In the genomic region with DNA sequence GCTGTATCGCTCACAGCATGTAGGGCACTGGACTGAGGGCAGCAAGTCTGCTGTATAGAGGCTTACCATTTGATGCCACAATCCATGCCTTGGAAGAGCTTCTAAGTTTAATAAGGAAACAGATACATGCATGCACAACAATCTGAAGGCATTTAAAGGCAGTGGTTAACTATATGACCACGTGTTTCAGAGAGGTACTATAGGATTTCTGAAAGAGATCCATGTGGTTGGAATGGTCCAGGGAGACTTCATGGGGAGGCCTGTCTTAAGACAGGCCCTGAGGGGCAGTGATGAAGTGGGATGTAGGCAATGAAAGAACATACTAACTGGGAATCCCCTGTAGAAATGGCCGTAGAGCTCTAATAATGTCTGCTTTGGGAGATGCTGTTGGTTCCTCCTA, we compare ENCODE assay signal across 26 cellular contexts.
"Had no signal": no experiment of that assay in that cellular context is flagged by ENCODE, and none has a peak within 500 bp of the region (broad histone marks: within the 10 kb centered on the region; RNA-seq: fewer than 3 reads in every experiment).

No MANE protein-coding gene starts in this region.

- H3K4me3 Mint-ChIP-seq: immature natural killer cell; mesothelial cell of epicardium; naive B cell; natural killer cell; nephron progenitor cell; stimulated activated memory B cell treated with anti-CD40 and anti-IgM and Interleukin-4, amounts not matched to agents 10 μg/mL and 1 μg/mL and 100 μg/mL, for 72 hours; stimulated activated naive CD8-positive, alpha-beta T cell treated with anti-CD3 and anti-CD28 coated beads, Interleukin-15, amount 100 ng/mL, for 72 hours; type B pancreatic cell had no signal

- H3K4me1 Mint-ChIP-seq: immature natural killer cell; naive B cell; natural killer cell; nephron progenitor cell; stimulated activated memory B cell treated with anti-CD40 and anti-IgM and Interleukin-4, amounts not matched to agents 10 μg/mL and 1 μg/mL and 100 μg/mL, for 72 hours; stimulated activated naive CD8-positive, alpha-beta T cell treated with anti-CD3 and anti-CD28 coated beads, Interleukin-15, amount 100 ng/mL, for 72 hours had no signal

- H3K27ac Mint-ChIP-seq: immature natural killer cell; mesothelial cell of epicardium; natural killer cell; nephron progenitor cell; progenitor cell of endocrine pancreas; stimulated activated memory B cell treated with anti-CD40 and anti-IgM and Interleukin-4, amounts not matched to agents 10 μg/mL and 1 μg/mL and 100 μg/mL, for 72 hours; stimulated activated naive CD8-positive, alpha-beta T cell treated with anti-CD3 and anti-CD28 coated beads, Interleukin-15, amount 100 ng/mL, for 72 hours; type B pancreatic cell had no signal

- DNase-seq: hippocampal formation; immature natural killer cell; kidney; left colon; left lung; lower lobe of right lung; mammary epithelial cell; naive B cell; natural killer cell; nephron progenitor cell; ovary; right cardiac atrium; sigmoid colon; small intestine; stimulated activated CD4-positive, alpha-beta T cell treated with anti-CD3 and anti-CD28 coated beads, Interleukin-1b, Interleukin-23, amount 100 ng/mL, for 48 hours; stimulated activated CD4-positive, alpha-beta T cell treated with anti-CD3 and anti-CD28 coated beads, Interleukin-2, amount 100 ng/mL, for 48 hours; stimulated activated CD4-positive, alpha-beta T cell treated with anti-CD3 and anti-CD28 coated beads, Interleukin-4, amount 100 ng/mL, for 4 hours; stimulated activated CD8-positive, alpha-beta memory T cell treated with anti-CD3 and anti-CD28 coated beads, Interleukin-4, amount 100 ng/mL, for 48 hours; stimulated activated naive CD4-positive, alpha-beta T cell treated with Interleukin-2 at 50 U/mL for 16 hours; stimulated activated naive CD8-positive, alpha-beta T cell treated with anti-CD3 and anti-CD28 coated beads, Interleukin-15, amount 100 ng/mL, for 72 hours; substantia nigra; uterus had no signal

- H3K27me3 Mint-ChIP-seq: stimulated activated memory B cell treated with anti-CD40 and anti-IgM and Interleukin-4, amounts not matched to agents 10 μg/mL and 1 μg/mL and 100 μg/mL, for 72 hours; stimulated activated naive CD8-positive, alpha-beta T cell treated with anti-CD3 and anti-CD28 coated beads, Interleukin-15, amount 100 ng/mL, for 72 hours had no signal

- H3K36me3 Mint-ChIP-seq: immature natural killer cell; mesothelial cell of epicardium; naive B cell; natural killer cell; stimulated activated memory B cell treated with anti-CD40 and anti-IgM and Interleukin-4, amounts not matched to agents 10 μg/mL and 1 μg/mL and 100 μg/mL, for 72 hours had no signal
